17 cellular contexts compared by ENCODE assay signal in genomic region chr2:44275915-44276279, GRCh38. TPM values are rescaled to one million over a fixed set of nuclear protein-coding genes. Genes with fewer than 3 reads are reported as not detected.
A peak's percentile ranks its signal among the peaks of the same experiment; 100 is the strongest.
DNase-seq lines count a peak whose midpoint lies in the region; ATAC-seq and TF ChIP-seq lines count a peak whose summit lies in the region.
"Had no signal": no experiment of that assay in that cellular context is flagged by ENCODE, and none has a peak within 500 bp of the region (broad histone marks: within the 10 kb centered on the region; RNA-seq: fewer than 3 reads in every experiment).

No MANE protein-coding gene starts in this region.

- TF ChIP-seq CTCF in colonic mucosa (IDR thresholded peaks at IDR 0.05) (no peak), mucosa of descending colon (IDR thresholded peaks at IDR 0.05) (no peak)

- H3K9ac ChIP-seq in colonic mucosa (ENCODE audit: low read depth in 2 of 2, low read length in 2 of 2): peak overlapping the region in 1 of 2 donors; percentile 74

- no peaks in the 10 kb centered on the region for H3K4me1 ChIP-seq in colonic mucosa
- H3K4me1 ChIP-seq in mucosa of descending colon (ENCODE audit: low read depth): peaks cover 8% of the 10 kb centered on the region
- H3K4me1 ChIP-seq: gastroesophageal sphincter, left lung had no signal

- no peaks in the 10 kb centered on the region for H3K9me3 ChIP-seq in colonic mucosa
- no peaks in the 10 kb centered on the region for H3K9me3 ChIP-seq in mucosa of descending colon
- H3K9me3 ChIP-seq: gastroesophageal sphincter, left lung had no signal

- intact Hi-C loops in colonic mucosa (cut with DNase I) (no loop called here), mucosa of descending colon (cut with DNase I, micrococcal nuclease) (no loop called here), posterior vena cava (cut with DNase I) (no loop called here)

- DNase-seq in AG20443 (ENCODE audit: low spot score): peak; percentile 65
- DNase-seq in NCI-H187 treated with DMSO at 0.1 percent for 48 hours (lab: John Stamatoyannopoulos, UW): peak; percentile 44
- DNase-seq in colonic mucosa: peak; percentile 56
- peak in 1 of 3 donors; percentile 70 for DNase-seq in mucosa of descending colon
- no peak for DNase-seq in D341Med (ENCODE audit: low spot score)
- no peak for DNase-seq in stimulated activated CD4-positive, alpha-beta T cell treated with anti-CD3 and anti-CD28 coated beads, Interleukin-2, amount 100 ng/mL, for 48 hours
- DNase-seq in posterior vena cava (ENCODE audit: low spot score): no peak
- DNase-seq: activated CD4-positive, alpha-beta T cell treated with anti-CD3 and anti-CD28 coated beads for 36 hours; cerebellar nuclear complex; left lung; NCI-H510A; occipital lobe had no signal

- H3K4me3 ChIP-seq in colonic mucosa (no peak overlapping the region), mucosa of descending colon (no peak overlapping the region)
- H3K4me3 ChIP-seq: gastroesophageal sphincter, left lung, SK-N-MC had no signal

- H3K27me3 ChIP-seq in colonic mucosa: no peaks in the 10 kb centered on the region
- H3K27me3 ChIP-seq: gastroesophageal sphincter, left lung had no signal

- H3K36me3 ChIP-seq in colonic mucosa: no peaks in the 10 kb centered on the region
- H3K36me3 ChIP-seq in mucosa of descending colon (ENCODE audit: low read depth): no peaks in the 10 kb centered on the region
- H3K36me3 ChIP-seq: gastroesophageal sphincter, left lung had no signal

- H3K27ac ChIP-seq in colonic mucosa: peak overlapping the region; percentile 69
- H3K27ac ChIP-seq: C4-2B, gastroesophageal sphincter, left lung, SK-N-MC had no signal

- peak; percentile 89 for ATAC-seq in mucosa of descending colon
- ATAC-seq in HG03565 (IDR thresholded peaks at IDR 0.05; ENCODE audit: unreplicated experiment): no peak
- ATAC-seq: activated CD4-positive, alpha-beta T cell treated with anti-CD3 and anti-CD28 coated beads for 36 hours; gastroesophageal sphincter; left lung; stimulated activated effector memory CD8-positive, alpha-beta T cell treated with anti-CD3 and anti-CD28 coated beads, Interleukin-12 subunit alpha, Interleukin-12 subunit beta, amount 100 ng/mL, for 72 hours had no signal

RNA-seq across cellular contexts. Expression of gene SLC3A1, which starts 0.6 kb away (rescaled TPM):
- total RNA-seq in colonic mucosa (10 to 100 TPM in 1 of 2 donors, 1 to 10 TPM in 1; 5.5 to 36.5 TPM), mucosa of descending colon (100 to 1,000 TPM in 1 of 3 donors, 10 to 100 TPM in 2; 28.1 to 101 (median 64.1) TPM), posterior vena cava (under 1 TPM in 1 of 2 donors, not detected in 1; 0.37 TPM)
- total RNA-seq: activated CD4-positive, alpha-beta T cell treated with anti-CD3 and anti-CD28 coated beads for 36 hours; left lung had no signal

Comparison
In these comparisons a context has a peak if more than half of its experiments do, and no peak if none do; other contexts are left out.
1. DNase-seq: peak in AG20443 (single experiment), NCI-H187 treated with DMSO at 0.1 percent for 48 hours (single experiment) and colonic mucosa (single experiment); none in D341Med (single experiment), stimulated activated CD4-positive, alpha-beta T cell treated with anti-CD3 and anti-CD28 coated beads, Interleukin-2, amount 100 ng/mL, for 48 hours (0 of 2) and posterior vena cava (single experiment).
2. RNA of gene SLC3A1, which starts 0.6 kb away (total RNA-seq): 28.1 to 101 TPM in mucosa of descending colon and 5.5 to 36.5 TPM in colonic mucosa; 0.37 TPM in posterior vena cava; every median in the first group is over 4 times any median in the second.